ENCODE assay signal across 10 cellular contexts in the genomic region with DNA sequence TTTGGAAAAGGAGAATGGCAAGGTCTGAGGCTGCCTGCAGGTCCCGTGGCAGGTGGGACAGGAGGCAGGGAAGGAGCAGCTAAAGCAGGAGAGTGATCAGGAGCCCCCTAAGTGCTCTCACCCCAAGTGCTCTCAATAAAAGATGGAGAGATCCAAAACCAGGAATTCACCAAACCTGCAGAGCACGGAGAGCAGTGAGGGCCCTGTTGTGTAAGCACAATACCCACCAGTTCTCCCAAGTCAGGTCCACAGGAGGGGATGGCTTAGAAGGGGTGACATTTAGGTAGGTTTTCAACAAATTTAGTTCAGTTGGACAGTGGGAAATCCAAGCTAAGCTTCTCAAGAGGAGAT. TPM values are rescaled to one million over a fixed set of nuclear protein-coding genes. Genes with fewer than 3 reads are reported as not detected.
A peak's percentile ranks its signal among the peaks of the same experiment; 100 is the strongest.
DNase-seq lines count a peak whose midpoint lies in the region; ATAC-seq and TF ChIP-seq lines count a peak whose summit lies in the region.
"Had no signal": no experiment of that assay in that cellular context is flagged by ENCODE, and none has a peak within 500 bp of the region (broad histone marks: within the 10 kb centered on the region; RNA-seq: fewer than 3 reads in every experiment).

No MANE protein-coding gene starts in this region.

- no peaks in the 10 kb centered on the region for H3K36me3 Mint-ChIP-seq in Calu3 (ENCODE audit: insufficient read depth, unreplicated experiment)

- no peak overlapping the region for H3K9ac ChIP-seq in SK-N-MC (ENCODE audit: insufficient read length)
- peak overlapping the region in 2 of 3 donors; percentile 35 to 52 for H3K9ac ChIP-seq in skeletal muscle tissue (ENCODE audit: low read depth in 1 of 3, low read length in 3 of 3)

- intact Hi-C loops in Calu3 (cut with micrococcal nuclease; ENCODE audit: unreplicated experiment): no loop called here
- intact Hi-C loops in right cardiac atrium (cut with DNase I): loop anchor here in 1 of 4 donors (5.0 kb wide), 1 partner anchor 41 kb away; no protein-coding TSS in a partner anchor

- peaks cover 51% of the 10 kb centered on the region for H3K4me1 Mint-ChIP-seq in Calu3 (ENCODE audit: low read depth, unreplicated experiment)

- H3K36me3 ChIP-seq in SK-N-MC (ENCODE audit: insufficient read depth, low read length) (no peaks in the 10 kb centered on the region), skeletal muscle tissue (ENCODE audit: control insufficient read depth in 3 of 3, insufficient read depth in 3 of 3, low read length in 3 of 3) (no peaks in the 10 kb centered on the region), H7 (replicated peaks; ENCODE audit: control insufficient read depth, insufficient read depth, low read length) (no peaks in the 10 kb centered on the region; the same call in 1 of the 2 replicates)

- H3K4me3 ChIP-seq in SK-N-MC (peak overlapping the region; percentile 52), right cardiac atrium (ENCODE audit: low read length) (no peak overlapping the region), skeletal muscle tissue (ENCODE audit: low read length in 3 of 3) (peak overlapping the region in 2 of 3 donors; percentile 1 to 2), H7 (ENCODE audit: insufficient read depth, low read depth, low read length) (no peak overlapping the region)

- no peak for TF ChIP-seq CTCF in Calu3 (IDR thresholded peaks at IDR 0.05; ENCODE audit: unreplicated experiment)

- no peaks in the 10 kb centered on the region for H3K27me3 Mint-ChIP-seq in Calu3 (ENCODE audit: unreplicated experiment)

- peak overlapping the region; percentile 53 for H3K4me3 Mint-ChIP-seq in Calu3 (ENCODE audit: low read depth, unreplicated experiment)

- DNase-seq in Calu3 (no peak), SK-N-MC (ENCODE audit: low read depth, low spot score) (no peak), right cardiac atrium (no peak), NCI-H187 (lab: John Stamatoyannopoulos, UW) (no peak), epidermal melanocyte (ENCODE audit: insufficient read length, low spot score) (no peak), H7 (no peak), HuH-7.5 (ENCODE audit: low spot score) (no peak)
- DNase-seq: activated naive CD4-positive, alpha-beta T cell; T-helper 1 cell had no signal

- no peak for ATAC-seq in right cardiac atrium

- H3K4me1 ChIP-seq in right cardiac atrium (ENCODE audit: control insufficient read depth, insufficient read depth, low read length): peaks cover 17% of the 10 kb centered on the region
- H3K4me1 ChIP-seq in skeletal muscle tissue (ENCODE audit: control insufficient read depth in 3 of 3, insufficient read depth in 3 of 3, low read length in 3 of 3): peaks cover 4 to 20% (median 7%) of the 10 kb centered on the region in 3 donors

- 47% methylated on average over 2 of the region's 2 CpGs for WGBS in right cardiac atrium

- H3K9me3 ChIP-seq in SK-N-MC (ENCODE audit: low read depth, low read length) (no peaks in the 10 kb centered on the region), right cardiac atrium (ENCODE audit: control insufficient read depth, low read length) (no peaks in the 10 kb centered on the region), skeletal muscle tissue (ENCODE audit: control insufficient read depth in 3 of 3, low read length in 3 of 3) (no peaks in the 10 kb centered on the region)

- H3K27ac ChIP-seq in SK-N-MC (peak overlapping the region; percentile 71), right cardiac atrium (ENCODE audit: low read length) (peak overlapping the region; percentile 99), skeletal muscle tissue (ENCODE audit: low read depth, low read length) (peak overlapping the region; percentile 7)

- H3K27ac Mint-ChIP-seq in Calu3 (ENCODE audit: unreplicated experiment): peak overlapping the region; percentile 33

- no peaks in the 10 kb centered on the region for H3K27me3 ChIP-seq in right cardiac atrium (ENCODE audit: control insufficient read depth, insufficient read depth)
- no peaks in the 10 kb centered on the region for H3K27me3 ChIP-seq in skeletal muscle tissue (ENCODE audit: control insufficient read depth in 3 of 3, insufficient read depth in 3 of 3, low read length in 3 of 3)
- H3K27me3 ChIP-seq in H7 (ENCODE audit: control insufficient read depth, insufficient read depth, low read length): no peaks in the 10 kb centered on the region

- no peaks in the 10 kb centered on the region for H3K9me3 Mint-ChIP-seq in Calu3 (ENCODE audit: low read depth, unreplicated experiment)

- no TSS peak for BruUV-seq in Calu3 (replicated peaks; lab: Mats Ljungman, UMichigan)

- CTCF ChIA-PET in Calu3 (lab: Charles Lee): interaction anchor here (0.7 to 2.0 kb wide), 2 partner anchors 10 to 18 kb away, joined by 5 to 6 read pairs; no protein-coding TSS in a partner anchor

RNA-seq across cellular contexts. Expression of gene GNA12, which starts 40.8 kb away (rescaled TPM):
- 75.4 and 78.3 TPM in 2 replicates for total RNA-seq in Calu3 (2022)
- total RNA-seq in right cardiac atrium: 10 to 100 TPM; 60.8 to 68.1 (median 64.4) TPM
- 32.8 TPM for polyA plus RNA-seq in right cardiac atrium
- 9.9 TPM for total RNA-seq in skeletal muscle tissue
- total RNA-seq in H7 (2014; rRNA removed; shearing (Covaris generic)): 23.3 and 44.4 TPM in 2 replicates

Comparison
In these comparisons a context has a peak if more than half of its experiments do, and no peak if none do; other contexts are left out.
1. H3K27ac ChIP-seq: peak in every context shown above with its lines; median percentile 99 in right cardiac atrium; 71 in SK-N-MC; 7 in skeletal muscle tissue.
2. H3K4me3 ChIP-seq: peak in SK-N-MC (single experiment) and skeletal muscle tissue (2 of 3); none in right cardiac atrium (single experiment) and H7 (single experiment).